In the genomic region with DNA sequence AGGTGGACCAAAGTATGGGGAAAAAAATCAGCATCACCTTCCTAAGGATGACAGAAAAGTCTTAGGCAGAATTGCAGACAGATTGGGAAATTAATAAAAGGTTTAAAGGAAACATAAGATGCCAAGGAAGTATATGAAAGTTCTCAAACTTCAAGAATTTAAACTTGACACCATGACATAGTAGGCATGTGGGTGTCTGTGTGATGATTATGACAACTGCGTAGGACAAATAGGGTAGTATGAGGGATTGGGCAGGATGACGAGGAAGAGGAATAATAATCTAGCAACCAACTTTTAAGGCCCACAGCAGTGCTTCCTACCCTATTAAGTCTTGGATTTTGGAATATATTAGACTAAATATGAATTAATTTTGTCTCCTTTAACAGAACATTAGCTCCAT, we compare ENCODE assay signal across 29 cellular contexts.
"Had no signal": no experiment of that assay in that cellular context is flagged by ENCODE, and none has a peak within 500 bp of the region (broad histone marks: within the 10 kb centered on the region; RNA-seq: fewer than 3 reads in every experiment).

No MANE protein-coding gene starts in this region.

- H3K4me3 ChIP-seq: adrenal gland, body of pancreas, colonic mucosa, dorsolateral prefrontal cortex, esophagus muscularis mucosa, gastrocnemius medialis, heart right ventricle had no signal

- H3K36me3 ChIP-seq: colonic mucosa had no signal

- H3K4me1 Mint-ChIP-seq: activated naive CD4-positive, alpha-beta T cell treated with anti-CD3 and anti-CD28 coated beads, Interleukin-2, amount 50 U/mL, for 24 hours; activated naive CD8-positive, alpha-beta T cell treated with anti-CD3 and anti-CD28 coated beads for 36 hours; activated naive CD8-positive, alpha-beta T cell treated with anti-CD3 and anti-CD28 coated beads, Interleukin-2, amount 50 U/mL, for 24 hours; activated T-helper 17 cell treated with anti-CD3 and anti-CD28 coated beads, Interleukin-2, amount 50 U/mL, for 72 hours; endodermal cell had no signal

- H3K4me3 Mint-ChIP-seq: activated B cell treated with CpG ODN at 0.5 μM for 24 hours; activated CD8-positive, alpha-beta T cell treated with anti-CD3 and anti-CD28 coated beads for 36 hours; activated naive CD4-positive, alpha-beta T cell treated with anti-CD3 and anti-CD28 coated beads for 36 hours; activated naive CD4-positive, alpha-beta T cell treated with anti-CD3 and anti-CD28 coated beads, Interleukin-2, amount 50 U/mL, for 24 hours; activated naive CD8-positive, alpha-beta T cell treated with anti-CD3 and anti-CD28 coated beads for 36 hours; activated naive CD8-positive, alpha-beta T cell treated with anti-CD3 and anti-CD28 coated beads, Interleukin-2, amount 50 U/mL, for 24 hours; activated T-cell treated with anti-CD3 and anti-CD28 coated beads, Interleukin-2, amount 50 U/mL, for 4 hours; activated T-helper 17 cell treated with anti-CD3 and anti-CD28 coated beads, Interleukin-2, amount 50 U/mL, for 72 hours; endodermal cell had no signal

- H3K27ac ChIP-seq: adrenal gland, body of pancreas, colonic mucosa, dorsolateral prefrontal cortex, esophagus muscularis mucosa, foreskin keratinocyte, gastrocnemius medialis, heart right ventricle, WERI-Rb-1 had no signal

- DNase-seq: activated B cell treated with CpG ODN at 0.5 μM for 24 hours; activated CD4-positive, alpha-beta T cell treated with anti-CD3 and anti-CD28 coated beads for 48 hours; activated CD4-positive, alpha-beta T cell treated with anti-CD3 and anti-CD28 coated beads, Interleukin-2, amount 50 U/mL, for 1 hour; activated CD4-positive, alpha-beta T cell treated with anti-CD3 and anti-CD28 coated beads, Interleukin-2, amount 50 U/mL, for 48 hours; activated CD8-positive, alpha-beta memory T cell treated with anti-CD3 and anti-CD28 coated beads for 24 hours; activated CD8-positive, alpha-beta T cell treated with anti-CD3 and anti-CD28 coated beads for 36 hours; activated effector memory CD4-positive, alpha-beta T cell treated with Interleukin-2 at 50 U/mL for 16 hours; activated naive CD4-positive, alpha-beta T cell treated with anti-CD3 and anti-CD28 coated beads for 36 hours; activated naive CD8-positive, alpha-beta T cell treated with anti-CD3 and anti-CD28 coated beads for 36 hours; activated naive CD8-positive, alpha-beta T cell treated with anti-CD3 and anti-CD28 coated beads, Interleukin-2, amount 50 U/mL, for 24 hours; activated T-cell treated with anti-CD3 and anti-CD28 coated beads, Interleukin-2, amount 50 U/mL, for 4 hours; adrenal gland; amygdala; aorta; body of pancreas; colonic mucosa; dorsolateral prefrontal cortex; effector memory CD4-positive, alpha-beta T cell; endodermal cell; erythroblast; foreskin keratinocyte; gastrocnemius medialis; heart right ventricle; T1000; WERI-Rb-1 had no signal

- H3K27me3 Mint-ChIP-seq: activated B cell treated with CpG ODN at 0.5 μM for 24 hours; activated CD8-positive, alpha-beta T cell treated with anti-CD3 and anti-CD28 coated beads for 36 hours; activated naive CD4-positive, alpha-beta T cell treated with anti-CD3 and anti-CD28 coated beads, Interleukin-2, amount 50 U/mL, for 24 hours; activated naive CD8-positive, alpha-beta T cell treated with anti-CD3 and anti-CD28 coated beads for 36 hours; activated naive CD8-positive, alpha-beta T cell treated with anti-CD3 and anti-CD28 coated beads, Interleukin-2, amount 50 U/mL, for 24 hours; activated T-helper 17 cell treated with anti-CD3 and anti-CD28 coated beads, Interleukin-2, amount 50 U/mL, for 72 hours had no signal

- ATAC-seq: activated CD4-positive, CD25-positive, alpha-beta regulatory T cell treated with anti-CD3 and anti-CD28 coated beads, Interleukin-2, amount 50 U/mL, for 24 hours; activated CD8-positive, alpha-beta T cell treated with anti-CD3 and anti-CD28 coated beads for 36 hours; activated naive CD8-positive, alpha-beta T cell treated with anti-CD3 and anti-CD28 coated beads, Interleukin-2, amount 50 U/mL, for 24 hours; activated T-cell treated with anti-CD3 and anti-CD28 coated beads, Interleukin-2, amount 50 U/mL, for 4 hours; activated T-helper 17 cell treated with anti-CD3 and anti-CD28 coated beads, Interleukin-2, amount 50 U/mL, for 72 hours; body of pancreas; foreskin keratinocyte; gastrocnemius medialis; heart right ventricle had no signal

- H3K9me3 ChIP-seq: adrenal gland, body of pancreas, colonic mucosa, esophagus muscularis mucosa, gastrocnemius medialis, heart right ventricle had no signal

- H3K9me3 Mint-ChIP-seq: activated B cell treated with CpG ODN at 0.5 μM for 24 hours; activated CD8-positive, alpha-beta T cell treated with anti-CD3 and anti-CD28 coated beads for 36 hours; activated naive CD4-positive, alpha-beta T cell treated with anti-CD3 and anti-CD28 coated beads for 36 hours; activated naive CD4-positive, alpha-beta T cell treated with anti-CD3 and anti-CD28 coated beads, Interleukin-2, amount 50 U/mL, for 24 hours; activated naive CD8-positive, alpha-beta T cell treated with anti-CD3 and anti-CD28 coated beads for 36 hours; activated naive CD8-positive, alpha-beta T cell treated with anti-CD3 and anti-CD28 coated beads, Interleukin-2, amount 50 U/mL, for 24 hours; activated T-cell treated with anti-CD3 and anti-CD28 coated beads, Interleukin-2, amount 50 U/mL, for 4 hours; activated T-helper 17 cell treated with anti-CD3 and anti-CD28 coated beads, Interleukin-2, amount 50 U/mL, for 72 hours; endodermal cell had no signal

- H3K4me1 ChIP-seq: colonic mucosa, esophagus muscularis mucosa, foreskin keratinocyte had no signal

- H3K27ac Mint-ChIP-seq: activated B cell treated with CpG ODN at 0.5 μM for 24 hours; activated CD8-positive, alpha-beta T cell treated with anti-CD3 and anti-CD28 coated beads for 36 hours; activated naive CD4-positive, alpha-beta T cell treated with anti-CD3 and anti-CD28 coated beads for 36 hours; activated naive CD4-positive, alpha-beta T cell treated with anti-CD3 and anti-CD28 coated beads, Interleukin-2, amount 50 U/mL, for 24 hours; activated naive CD8-positive, alpha-beta T cell treated with anti-CD3 and anti-CD28 coated beads for 36 hours; activated naive CD8-positive, alpha-beta T cell treated with anti-CD3 and anti-CD28 coated beads, Interleukin-2, amount 50 U/mL, for 24 hours; activated T-helper 17 cell treated with anti-CD3 and anti-CD28 coated beads, Interleukin-2, amount 50 U/mL, for 72 hours; endodermal cell had no signal

- H3K27me3 ChIP-seq: adrenal gland, body of pancreas, colonic mucosa, dorsolateral prefrontal cortex, esophagus muscularis mucosa, foreskin keratinocyte, gastrocnemius medialis, heart right ventricle had no signal
